7 cellular contexts compared by ENCODE assay signal in the genomic region with DNA sequence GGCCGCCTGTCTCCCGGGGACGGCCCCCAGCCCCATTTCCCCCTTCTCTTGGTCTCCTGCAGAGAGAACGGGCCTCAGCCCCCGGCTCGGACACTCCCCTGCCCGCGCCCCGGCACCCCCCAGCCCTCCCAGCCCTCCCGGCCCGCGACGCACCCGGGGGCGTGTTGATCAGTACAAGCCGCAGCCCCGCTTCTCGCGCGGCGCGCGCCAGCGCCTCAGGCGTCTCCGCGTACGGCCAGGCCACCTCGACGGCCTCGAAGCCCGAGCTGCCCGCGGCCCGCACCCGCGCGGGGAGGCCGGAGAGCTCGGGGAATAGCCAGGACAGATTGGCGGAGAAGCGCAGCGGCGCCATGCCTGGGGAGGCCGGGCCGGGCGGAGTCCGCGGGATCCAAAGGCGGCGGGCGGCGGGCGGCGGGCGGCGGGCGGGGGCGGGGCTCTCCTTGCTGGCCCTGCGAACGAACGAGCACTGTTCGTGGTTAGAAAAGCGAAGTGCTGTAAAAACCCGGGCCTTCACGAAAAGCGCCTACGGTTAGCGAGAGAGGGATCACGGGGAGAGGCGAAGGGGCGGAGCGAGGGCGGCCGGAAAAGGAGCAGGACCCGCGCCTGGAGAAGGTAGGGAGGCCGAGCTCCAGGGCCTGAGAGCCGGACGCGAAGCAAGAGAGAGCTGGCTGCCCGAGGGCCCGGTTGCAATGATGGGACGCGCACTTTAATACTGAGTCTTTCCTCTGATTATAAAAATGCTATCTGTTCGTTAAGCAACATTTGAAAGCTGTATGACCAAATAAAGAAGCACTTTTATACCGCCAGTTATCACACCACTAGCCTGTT. TPM values are rescaled to one million over a fixed set of nuclear protein-coding genes. Genes with fewer than 3 reads are reported as not detected.
A peak's percentile ranks its signal among the peaks of the same experiment; 100 is the strongest.
DNase-seq lines count a peak whose midpoint lies in the region; ATAC-seq and TF ChIP-seq lines count a peak whose summit lies in the region.

A gene with protein sequence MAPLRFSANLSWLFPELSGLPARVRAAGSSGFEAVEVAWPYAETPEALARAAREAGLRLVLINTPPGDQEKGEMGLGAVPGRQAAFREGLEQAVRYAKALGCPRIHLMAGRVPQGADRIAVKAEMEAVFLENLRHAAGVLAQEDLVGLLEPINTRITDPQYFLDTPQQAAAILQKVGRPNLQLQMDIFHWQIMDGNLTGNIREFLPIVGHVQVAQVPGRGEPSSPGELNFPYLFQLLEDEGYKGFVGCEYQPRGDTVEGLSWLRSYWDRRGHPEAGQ (minus strand): TSS at position 490 of the 828 bp plus-strand sequence. CDS start 138 bp downstream, at position 352.

- peak; percentile 26 for ATAC-seq in GM18517 (IDR thresholded peaks at IDR 0.05; ENCODE audit: unreplicated experiment)
- no peak for ATAC-seq in HG02610 (IDR thresholded peaks at IDR 0.05; ENCODE audit: unreplicated experiment)

- in situ Hi-C loops in astrocyte of the spinal cord (cut with HindIII; ENCODE audit: low sequenced_read_pairs) = no loop called here

- peak; percentile 70 for DNase-seq in NCI-H128 (lab: John Stamatoyannopoulos, UW; ENCODE audit: unreplicated experiment)
- DNase-seq in T1000 (lab: John Stamatoyannopoulos, UW) = peak; percentile 42
- DNase-seq in astrocyte of the spinal cord (ENCODE audit: low read depth, low spot score) = peak; percentile 87
- peak; percentile 66 to 81 for DNase-seq in hippocampal formation (lab: John Stamatoyannopoulos, UW)
- peak; percentile 79 for DNase-seq in renal cortical epithelial cell (ENCODE audit: low read depth)

- no peak for TF ChIP-seq CTCF in astrocyte of the spinal cord (IDR thresholded peaks at IDR 0.05; ENCODE audit: low read depth, low read length)

- H3K4me3 ChIP-seq in astrocyte of the spinal cord (ENCODE audit: low read depth, low read length) = peak within 1 kb of the TSS; percentile 52

RNA-seq across cellular contexts. Expression of the gene that starts here (rescaled TPM):
- 28.9 and 81.3 TPM in 2 replicates for total RNA-seq in renal cortical epithelial cell
